Comparison of ENCODE assay signal across 1 cellular context in the genomic region with DNA sequence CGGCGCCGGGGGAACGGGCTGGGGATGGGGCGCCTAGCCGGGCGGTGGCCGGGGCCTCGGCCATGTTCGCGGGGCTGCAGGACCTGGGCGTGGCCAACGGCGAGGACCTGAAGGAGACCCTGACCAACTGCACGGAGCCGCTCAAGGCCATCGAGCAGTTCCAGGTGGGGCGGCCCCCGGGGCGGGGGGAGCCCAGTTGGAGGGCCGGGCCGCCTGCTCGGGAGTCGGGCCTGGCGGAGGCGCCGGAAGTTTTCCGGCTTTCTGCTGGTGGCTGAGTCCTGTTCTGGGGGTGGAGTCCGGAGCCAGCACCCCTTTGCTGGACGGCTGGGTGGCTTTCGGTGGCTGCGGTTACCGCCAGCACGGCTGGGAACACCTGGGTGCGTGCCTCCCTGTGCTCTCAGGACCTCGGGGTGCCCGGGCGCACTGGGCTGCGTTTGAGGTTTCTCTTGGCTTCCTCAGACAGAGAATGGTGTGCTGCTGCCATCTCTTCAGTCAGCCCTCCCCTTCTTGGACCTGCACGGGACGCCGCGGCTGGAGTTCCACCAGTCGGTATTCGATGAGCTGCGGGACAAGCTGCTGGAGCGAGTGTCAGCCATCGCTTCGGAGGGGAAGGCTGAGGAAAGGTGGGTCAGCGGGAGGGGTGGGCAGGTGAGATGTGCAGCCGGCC.
TF ChIP-seq lines count a peak whose summit lies in the region.

No MANE protein-coding gene starts in this region.

TF ChIP-seq in HepG2, 621 proteins besides CTCF, POLR2A, EP300 and RAD21 (continues in another document):
- 0 out of 2 replicates have a peak, but pooled peaks have one; percentile 8 for TF ChIP-seq ZNF605 (CRISPR knock-in tag; IDR thresholded peaks at IDR 0.05)
- TF ChIP-seq TBX2 (CRISPR knock-in tag; IDR thresholded peaks at IDR 0.05; ENCODE audit: borderline replicate concordance): peak; percentile 30; the same call in 1 of the 2 replicates
- TF ChIP-seq MTA1 (CRISPR knock-in tag; IDR thresholded peaks at IDR 0.05; ENCODE audit: borderline replicate concordance): 0 out of 2 replicates have a peak, but pooled peaks have one; percentile 17
- TF ChIP-seq KLF6 (CRISPR knock-in tag; IDR thresholded peaks at IDR 0.05): 0 out of 2 replicates have a peak, but pooled peaks have one; percentile 17
- peak; percentile 18; the same call in 1 of the 2 replicates for TF ChIP-seq ZSCAN21 (CRISPR knock-in tag; IDR thresholded peaks at IDR 0.05; ENCODE audit: borderline replicate concordance)
- TF ChIP-seq NRL (CRISPR knock-in tag; IDR thresholded peaks at IDR 0.05; ENCODE audit: borderline replicate concordance): 0 out of 2 replicates have a peak, but pooled peaks have one; percentile 27
- TF ChIP-seq ZNF333 (CRISPR knock-in tag; IDR thresholded peaks at IDR 0.05; ENCODE audit: borderline replicate concordance): 0 out of 2 replicates have a peak, but pooled peaks have one; percentile 13
- TF ChIP-seq SP2 (CRISPR knock-in tag; IDR thresholded peaks at IDR 0.05): peak; percentile 14; the same call in 1 of the 2 replicates
- 0 out of 2 replicates have a peak, but pooled peaks have one; percentile 21 for TF ChIP-seq MEF2D (CRISPR knock-in tag; IDR thresholded peaks at IDR 0.05)
- TF ChIP-seq, protein P1, sequence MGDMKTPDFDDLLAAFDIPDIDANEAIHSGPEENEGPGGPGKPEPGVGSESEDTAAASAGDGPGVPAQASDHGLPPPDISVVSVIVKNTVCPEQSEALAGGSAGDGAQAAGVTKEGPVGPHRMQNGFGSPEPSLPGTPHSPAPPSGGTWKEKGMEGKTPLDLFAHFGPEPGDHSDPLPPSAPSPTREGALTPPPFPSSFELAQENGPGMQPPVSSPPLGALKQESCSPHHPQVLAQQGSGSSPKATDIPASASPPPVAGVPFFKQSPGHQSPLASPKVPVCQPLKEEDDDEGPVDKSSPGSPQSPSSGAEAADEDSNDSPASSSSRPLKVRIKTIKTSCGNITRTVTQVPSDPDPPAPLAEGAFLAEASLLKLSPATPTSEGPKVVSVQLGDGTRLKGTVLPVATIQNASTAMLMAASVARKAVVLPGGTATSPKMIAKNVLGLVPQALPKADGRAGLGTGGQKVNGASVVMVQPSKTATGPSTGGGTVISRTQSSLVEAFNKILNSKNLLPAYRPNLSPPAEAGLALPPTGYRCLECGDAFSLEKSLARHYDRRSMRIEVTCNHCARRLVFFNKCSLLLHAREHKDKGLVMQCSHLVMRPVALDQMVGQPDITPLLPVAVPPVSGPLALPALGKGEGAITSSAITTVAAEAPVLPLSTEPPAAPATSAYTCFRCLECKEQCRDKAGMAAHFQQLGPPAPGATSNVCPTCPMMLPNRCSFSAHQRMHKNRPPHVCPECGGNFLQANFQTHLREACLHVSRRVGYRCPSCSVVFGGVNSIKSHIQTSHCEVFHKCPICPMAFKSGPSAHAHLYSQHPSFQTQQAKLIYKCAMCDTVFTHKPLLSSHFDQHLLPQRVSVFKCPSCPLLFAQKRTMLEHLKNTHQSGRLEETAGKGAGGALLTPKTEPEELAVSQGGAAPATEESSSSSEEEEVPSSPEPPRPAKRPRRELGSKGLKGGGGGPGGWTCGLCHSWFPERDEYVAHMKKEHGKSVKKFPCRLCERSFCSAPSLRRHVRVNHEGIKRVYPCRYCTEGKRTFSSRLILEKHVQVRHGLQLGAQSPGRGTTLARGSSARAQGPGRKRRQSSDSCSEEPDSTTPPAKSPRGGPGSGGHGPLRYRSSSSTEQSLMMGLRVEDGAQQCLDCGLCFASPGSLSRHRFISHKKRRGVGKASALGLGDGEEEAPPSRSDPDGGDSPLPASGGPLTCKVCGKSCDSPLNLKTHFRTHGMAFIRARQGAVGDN (CRISPR knock-in tag; IDR thresholded peaks at IDR 0.05): no peak; the same call in 1 of the 2 replicates
- TF ChIP-seq ZNF891 (CRISPR knock-in tag; IDR thresholded peaks at IDR 0.05): peak; percentile 34; the same call in 1 of the 2 replicates
- no peak for TF ChIP-seq ZNF724P (CRISPR knock-in tag; IDR thresholded peaks at IDR 0.05; ENCODE audit: borderline replicate concordance)
- 0 out of 2 replicates have a peak, but pooled peaks have one; percentile 6 for TF ChIP-seq ZNF331 (CRISPR knock-in tag; IDR thresholded peaks at IDR 0.05)
- peak; percentile 95 for TF ChIP-seq KDM5A (IDR thresholded peaks at IDR 0.05; ENCODE audit: borderline replicate concordance, low read length)
- no peak for TF ChIP-seq MATR3 (CRISPR knock-in tag; IDR thresholded peaks at IDR 0.05)
- 0 out of 2 replicates have a peak, but pooled peaks have one; percentile 21 for TF ChIP-seq ZNF253 (CRISPR knock-in tag; IDR thresholded peaks at IDR 0.05; ENCODE audit: borderline replicate concordance)
- TF ChIP-seq POLR2AphosphoS5 (IDR thresholded peaks at IDR 0.05; ENCODE audit: low read depth, low read length): no peak
- peak; percentile 28 for TF ChIP-seq RBM39 (IDR thresholded peaks at IDR 0.05; ENCODE audit: low read depth, low read length, poor library complexity, severe bottlenecking)
- TF ChIP-seq, protein P2, sequence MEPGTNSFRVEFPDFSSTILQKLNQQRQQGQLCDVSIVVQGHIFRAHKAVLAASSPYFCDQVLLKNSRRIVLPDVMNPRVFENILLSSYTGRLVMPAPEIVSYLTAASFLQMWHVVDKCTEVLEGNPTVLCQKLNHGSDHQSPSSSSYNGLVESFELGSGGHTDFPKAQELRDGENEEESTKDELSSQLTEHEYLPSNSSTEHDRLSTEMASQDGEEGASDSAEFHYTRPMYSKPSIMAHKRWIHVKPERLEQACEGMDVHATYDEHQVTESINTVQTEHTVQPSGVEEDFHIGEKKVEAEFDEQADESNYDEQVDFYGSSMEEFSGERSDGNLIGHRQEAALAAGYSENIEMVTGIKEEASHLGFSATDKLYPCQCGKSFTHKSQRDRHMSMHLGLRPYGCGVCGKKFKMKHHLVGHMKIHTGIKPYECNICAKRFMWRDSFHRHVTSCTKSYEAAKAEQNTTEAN (CRISPR knock-in tag; conservative IDR thresholded peaks at IDR 0.05): peak; percentile 11; the same call in 1 of the 2 replicates
- TF ChIP-seq, protein P3, sequence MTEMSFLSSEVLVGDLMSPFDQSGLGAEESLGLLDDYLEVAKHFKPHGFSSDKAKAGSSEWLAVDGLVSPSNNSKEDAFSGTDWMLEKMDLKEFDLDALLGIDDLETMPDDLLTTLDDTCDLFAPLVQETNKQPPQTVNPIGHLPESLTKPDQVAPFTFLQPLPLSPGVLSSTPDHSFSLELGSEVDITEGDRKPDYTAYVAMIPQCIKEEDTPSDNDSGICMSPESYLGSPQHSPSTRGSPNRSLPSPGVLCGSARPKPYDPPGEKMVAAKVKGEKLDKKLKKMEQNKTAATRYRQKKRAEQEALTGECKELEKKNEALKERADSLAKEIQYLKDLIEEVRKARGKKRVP (CRISPR knock-in tag; IDR thresholded peaks at IDR 0.05): 0 out of 4 replicates have a peak, but pooled peaks of 1 of the 2 experiments have one; percentile 1
- 0 out of 2 replicates have a peak, but pooled peaks have one; percentile 53 for TF ChIP-seq SIN3A (IDR thresholded peaks at IDR 0.05; ENCODE audit: borderline replicate concordance, low read depth, low read length)
- TF ChIP-seq, protein P4, sequence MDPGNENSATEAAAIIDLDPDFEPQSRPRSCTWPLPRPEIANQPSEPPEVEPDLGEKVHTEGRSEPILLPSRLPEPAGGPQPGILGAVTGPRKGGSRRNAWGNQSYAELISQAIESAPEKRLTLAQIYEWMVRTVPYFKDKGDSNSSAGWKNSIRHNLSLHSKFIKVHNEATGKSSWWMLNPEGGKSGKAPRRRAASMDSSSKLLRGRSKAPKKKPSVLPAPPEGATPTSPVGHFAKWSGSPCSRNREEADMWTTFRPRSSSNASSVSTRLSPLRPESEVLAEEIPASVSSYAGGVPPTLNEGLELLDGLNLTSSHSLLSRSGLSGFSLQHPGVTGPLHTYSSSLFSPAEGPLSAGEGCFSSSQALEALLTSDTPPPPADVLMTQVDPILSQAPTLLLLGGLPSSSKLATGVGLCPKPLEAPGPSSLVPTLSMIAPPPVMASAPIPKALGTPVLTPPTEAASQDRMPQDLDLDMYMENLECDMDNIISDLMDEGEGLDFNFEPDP (CRISPR knock-in tag; conservative IDR thresholded peaks at IDR 0.05): 0 out of 2 replicates have a peak, but pooled peaks have one; percentile 70
- TF ChIP-seq BRD4 (CRISPR knock-in tag; IDR thresholded peaks at IDR 0.05): peak; percentile 11; the same call in 1 of the 2 replicates
- TF ChIP-seq ZFP36L1 (CRISPR knock-in tag; IDR thresholded peaks at IDR 0.05): no peak
- no peak for TF ChIP-seq PHB2 (IDR thresholded peaks at IDR 0.05; ENCODE audit: partially characterized antibody)
- TF ChIP-seq, protein P5, sequence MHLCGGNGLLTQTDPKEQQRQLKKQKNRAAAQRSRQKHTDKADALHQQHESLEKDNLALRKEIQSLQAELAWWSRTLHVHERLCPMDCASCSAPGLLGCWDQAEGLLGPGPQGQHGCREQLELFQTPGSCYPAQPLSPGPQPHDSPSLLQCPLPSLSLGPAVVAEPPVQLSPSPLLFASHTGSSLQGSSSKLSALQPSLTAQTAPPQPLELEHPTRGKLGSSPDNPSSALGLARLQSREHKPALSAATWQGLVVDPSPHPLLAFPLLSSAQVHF (CRISPR knock-in tag; IDR thresholded peaks at IDR 0.05): 0 out of 2 replicates have a peak, but pooled peaks have one; percentile 4
- TF ChIP-seq DMAP1 (CRISPR knock-in tag; IDR thresholded peaks at IDR 0.05): peak; percentile 45; the same call in 1 of the 2 replicates
- TF ChIP-seq ZNF550 (CRISPR knock-in tag; IDR thresholded peaks at IDR 0.05; ENCODE audit: borderline replicate concordance): peak; percentile 50; the same call in 1 of the 2 replicates
- TF ChIP-seq ZNF235 (CRISPR knock-in tag; IDR thresholded peaks at IDR 0.05; ENCODE audit: borderline replicate concordance): no peak
- TF ChIP-seq NONO (IDR thresholded peaks at IDR 0.05): no peak
- TF ChIP-seq NONO (CRISPR knock-in tag; conservative IDR thresholded peaks at IDR 0.05): peak; percentile 2; the same call in 1 of the 2 replicates
- TF ChIP-seq ZNF430 (CRISPR knock-in tag; IDR thresholded peaks at IDR 0.05): no peak; the same call in 1 of the 2 replicates
- no peak for TF ChIP-seq AGO2 (optimal IDR thresholded peaks at IDR 0.05; ENCODE audit: low read depth, low read length)
- peak; percentile 33; the same call in 1 of the 2 replicates for TF ChIP-seq ZNF839 (CRISPR knock-in tag; IDR thresholded peaks at IDR 0.05; ENCODE audit: borderline replicate concordance)
- 0 out of 2 replicates have a peak, but pooled peaks have one; percentile 5 for TF ChIP-seq PHF21A (CRISPR knock-in tag; IDR thresholded peaks at IDR 0.05)
- TF ChIP-seq ELF1 (CRISPR knock-in tag; IDR thresholded peaks at IDR 0.05): peak; percentile 24; the same call in 1 of the 2 replicates
- TF ChIP-seq CENPX (CRISPR knock-in tag; IDR thresholded peaks at IDR 0.05): no peak
- TF ChIP-seq NR2F1 (CRISPR knock-in tag; IDR thresholded peaks at IDR 0.05): no peak
- TF ChIP-seq, protein P6, sequence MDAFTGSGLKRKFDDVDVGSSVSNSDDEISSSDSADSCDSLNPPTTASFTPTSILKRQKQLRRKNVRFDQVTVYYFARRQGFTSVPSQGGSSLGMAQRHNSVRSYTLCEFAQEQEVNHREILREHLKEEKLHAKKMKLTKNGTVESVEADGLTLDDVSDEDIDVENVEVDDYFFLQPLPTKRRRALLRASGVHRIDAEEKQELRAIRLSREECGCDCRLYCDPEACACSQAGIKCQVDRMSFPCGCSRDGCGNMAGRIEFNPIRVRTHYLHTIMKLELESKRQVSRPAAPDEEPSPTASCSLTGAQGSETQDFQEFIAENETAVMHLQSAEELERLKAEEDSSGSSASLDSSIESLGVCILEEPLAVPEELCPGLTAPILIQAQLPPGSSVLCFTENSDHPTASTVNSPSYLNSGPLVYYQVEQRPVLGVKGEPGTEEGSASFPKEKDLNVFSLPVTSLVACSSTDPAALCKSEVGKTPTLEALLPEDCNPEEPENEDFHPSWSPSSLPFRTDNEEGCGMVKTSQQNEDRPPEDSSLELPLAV (CRISPR knock-in tag; conservative IDR thresholded peaks at IDR 0.05; ENCODE audit: low read depth): no peak
- TF ChIP-seq, protein P7, sequence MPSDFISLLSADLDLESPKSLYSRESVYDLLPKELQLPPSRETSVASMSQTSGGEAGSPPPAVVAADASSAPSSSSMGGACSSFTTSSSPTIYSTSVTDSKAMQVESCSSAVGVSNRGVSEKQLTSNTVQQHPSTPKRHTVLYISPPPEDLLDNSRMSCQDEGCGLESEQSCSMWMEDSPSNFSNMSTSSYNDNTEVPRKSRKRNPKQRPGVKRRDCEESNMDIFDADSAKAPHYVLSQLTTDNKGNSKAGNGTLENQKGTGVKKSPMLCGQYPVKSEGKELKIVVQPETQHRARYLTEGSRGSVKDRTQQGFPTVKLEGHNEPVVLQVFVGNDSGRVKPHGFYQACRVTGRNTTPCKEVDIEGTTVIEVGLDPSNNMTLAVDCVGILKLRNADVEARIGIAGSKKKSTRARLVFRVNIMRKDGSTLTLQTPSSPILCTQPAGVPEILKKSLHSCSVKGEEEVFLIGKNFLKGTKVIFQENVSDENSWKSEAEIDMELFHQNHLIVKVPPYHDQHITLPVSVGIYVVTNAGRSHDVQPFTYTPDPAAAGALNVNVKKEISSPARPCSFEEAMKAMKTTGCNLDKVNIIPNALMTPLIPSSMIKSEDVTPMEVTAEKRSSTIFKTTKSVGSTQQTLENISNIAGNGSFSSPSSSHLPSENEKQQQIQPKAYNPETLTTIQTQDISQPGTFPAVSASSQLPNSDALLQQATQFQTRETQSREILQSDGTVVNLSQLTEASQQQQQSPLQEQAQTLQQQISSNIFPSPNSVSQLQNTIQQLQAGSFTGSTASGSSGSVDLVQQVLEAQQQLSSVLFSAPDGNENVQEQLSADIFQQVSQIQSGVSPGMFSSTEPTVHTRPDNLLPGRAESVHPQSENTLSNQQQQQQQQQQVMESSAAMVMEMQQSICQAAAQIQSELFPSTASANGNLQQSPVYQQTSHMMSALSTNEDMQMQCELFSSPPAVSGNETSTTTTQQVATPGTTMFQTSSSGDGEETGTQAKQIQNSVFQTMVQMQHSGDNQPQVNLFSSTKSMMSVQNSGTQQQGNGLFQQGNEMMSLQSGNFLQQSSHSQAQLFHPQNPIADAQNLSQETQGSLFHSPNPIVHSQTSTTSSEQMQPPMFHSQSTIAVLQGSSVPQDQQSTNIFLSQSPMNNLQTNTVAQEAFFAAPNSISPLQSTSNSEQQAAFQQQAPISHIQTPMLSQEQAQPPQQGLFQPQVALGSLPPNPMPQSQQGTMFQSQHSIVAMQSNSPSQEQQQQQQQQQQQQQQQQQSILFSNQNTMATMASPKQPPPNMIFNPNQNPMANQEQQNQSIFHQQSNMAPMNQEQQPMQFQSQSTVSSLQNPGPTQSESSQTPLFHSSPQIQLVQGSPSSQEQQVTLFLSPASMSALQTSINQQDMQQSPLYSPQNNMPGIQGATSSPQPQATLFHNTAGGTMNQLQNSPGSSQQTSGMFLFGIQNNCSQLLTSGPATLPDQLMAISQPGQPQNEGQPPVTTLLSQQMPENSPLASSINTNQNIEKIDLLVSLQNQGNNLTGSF (CRISPR knock-in tag; IDR thresholded peaks at IDR 0.05): 0 out of 2 replicates have a peak, but pooled peaks have one; percentile 38
